ENCODE assay signal across 17 cellular contexts in genomic region chr15:28992996-28993719, GRCh38.
DNase-seq lines count a peak whose midpoint lies in the region; ATAC-seq, FAIRE-seq and TF ChIP-seq lines count a peak whose summit lies in the region.
"Had no signal": no experiment of that assay in that cellular context is flagged by ENCODE, and none has a peak within 500 bp of the region (broad histone marks: within the 10 kb centered on the region; RNA-seq: fewer than 3 reads in every experiment).

No MANE protein-coding gene starts in this region.

- no peaks in the 10 kb centered on the region for H3K79me2 ChIP-seq in astrocyte (ENCODE audit: insufficient read depth, low read length)

- no peak for FAIRE-seq in astrocyte (lab: Jason Lieb, UNC)
- FAIRE-seq: D721Med, endometrium had no signal

- no peak overlapping the region for H3K4me3 ChIP-seq in astrocyte (ENCODE audit: insufficient read depth, low read depth, low read length)
- no peak overlapping the region for H3K4me3 ChIP-seq in right cardiac atrium (ENCODE audit: low read length)
- H3K4me3 ChIP-seq in spleen, result no peak overlapping the region
- H3K4me3 ChIP-seq: ascending aorta, sigmoid colon had no signal

- CTCF ChIA-PET in activated CD4-positive, alpha-beta T cell treated with anti-CD3 and anti-CD28 coated beads for 36 hours (lab: Charles Lee), result interaction anchor here (1.0 to 1.4 kb wide), 2 partner anchors 14 to 16 kb away, joined by 4 read pairs; no protein-coding TSS in a partner anchor
- CTCF ChIA-PET in activated CD4-positive, alpha-beta memory T cell treated with anti-CD3 and anti-CD28 coated beads for 36 hours (lab: Charles Lee), result interaction anchor here (1.5 kb wide), 1 partner anchor 97 kb away, joined by 4 read pairs; no protein-coding TSS in a partner anchor

- H3K27ac ChIP-seq in astrocyte (ENCODE audit: low read depth, low read length) (no peak overlapping the region), right cardiac atrium (ENCODE audit: low read length) (peak overlapping the region; percentile 73), spleen (peak overlapping the region; percentile 14 to 83 (median 76))
- H3K27ac ChIP-seq: 22Rv1, ascending aorta had no signal

- 52% methylated on average over 12 of the region's 12 CpGs for WGBS in right cardiac atrium
- WGBS in spleen, 5 donors, result 43 to 68% (median 66%) methylated on average over 8 to 12 of the region's 12 CpGs

- H3K27ac Mint-ChIP-seq in activated CD4-positive, alpha-beta T cell treated with anti-CD3 and anti-CD28 coated beads for 36 hours, result peak overlapping the region; percentile 3
- H3K27ac Mint-ChIP-seq in activated CD4-positive, alpha-beta T cell treated with anti-CD3 and anti-CD28 coated beads, Interleukin-2, amount 10 ng/mL, durations not matched to agents 24 days and 14 days, result no peak overlapping the region
- no peak overlapping the region for H3K27ac Mint-ChIP-seq in astrocyte (ENCODE audit: unreplicated experiment)
- no peak overlapping the region for H3K27ac Mint-ChIP-seq in activated CD4-positive, alpha-beta memory T cell treated with anti-CD3 and anti-CD28 coated beads for 36 hours
- H3K27ac Mint-ChIP-seq: type B pancreatic cell had no signal

- ATAC-seq in activated CD4-positive, alpha-beta T cell treated with anti-CD3 and anti-CD28 coated beads for 36 hours, result no peak
- peak; percentile 73 to 79 for ATAC-seq in right cardiac atrium

- H3K36me3 ChIP-seq in astrocyte (ENCODE audit: insufficient read depth, low read length) (no peaks in the 10 kb centered on the region), spleen (no peaks in the 10 kb centered on the region)
- H3K36me3 ChIP-seq: ascending aorta, sigmoid colon had no signal

- POLR2A ChIA-PET in activated CD4-positive, alpha-beta T cell treated with anti-CD3 and anti-CD28 coated beads for 36 hours (lab: Charles Lee), result no interaction called here
- POLR2A ChIA-PET in activated CD4-positive, alpha-beta memory T cell treated with anti-CD3 and anti-CD28 coated beads for 36 hours (lab: Charles Lee), result no interaction called here

- H3K9me3 ChIP-seq in astrocyte (ENCODE audit: insufficient read depth, low read depth, low read length) (no peaks in the 10 kb centered on the region), right cardiac atrium (ENCODE audit: control insufficient read depth, low read length) (no peaks in the 10 kb centered on the region), spleen (no peaks in the 10 kb centered on the region)
- H3K9me3 ChIP-seq: ascending aorta, sigmoid colon had no signal

- no peaks in the 10 kb centered on the region for H4K20me1 ChIP-seq in astrocyte (ENCODE audit: insufficient read depth, low read length)

- peaks cover 6% of the 10 kb centered on the region for H3K36me3 Mint-ChIP-seq in activated CD4-positive, alpha-beta T cell treated with anti-CD3 and anti-CD28 coated beads for 36 hours (ENCODE audit: low read depth)
- no peaks in the 10 kb centered on the region for H3K36me3 Mint-ChIP-seq in activated CD4-positive, alpha-beta T cell treated with anti-CD3 and anti-CD28 coated beads, Interleukin-2, amount 10 ng/mL, durations not matched to agents 24 days and 14 days (ENCODE audit: low read depth)
- peaks cover 2% of the 10 kb centered on the region for H3K36me3 Mint-ChIP-seq in astrocyte (ENCODE audit: low read depth, unreplicated experiment)
- peaks cover under 1% of the 10 kb centered on the region for H3K36me3 Mint-ChIP-seq in activated CD4-positive, alpha-beta memory T cell treated with anti-CD3 and anti-CD28 coated beads for 36 hours

- H3K4me2 ChIP-seq in astrocyte (ENCODE audit: low read length), result peak overlapping the region; percentile 12

- no peak overlapping the region for H2AFZ ChIP-seq in astrocyte (ENCODE audit: low read depth, low read length)

- H3K4me1 ChIP-seq in astrocyte (ENCODE audit: insufficient read depth, low read length) (peaks cover 10% of the 10 kb centered on the region), right cardiac atrium (ENCODE audit: control insufficient read depth, insufficient read depth, low read length) (no peaks in the 10 kb centered on the region), spleen (peaks cover 13 to 65% (median 30%) of the 10 kb centered on the region in 6 donors)

- H3K4me3 Mint-ChIP-seq in activated CD4-positive, alpha-beta T cell treated with anti-CD3 and anti-CD28 coated beads for 36 hours, result no peak overlapping the region
- no peak overlapping the region for H3K4me3 Mint-ChIP-seq in activated CD4-positive, alpha-beta T cell treated with anti-CD3 and anti-CD28 coated beads, Interleukin-2, amount 10 ng/mL, durations not matched to agents 24 days and 14 days
- no peak overlapping the region for H3K4me3 Mint-ChIP-seq in astrocyte (ENCODE audit: unreplicated experiment)
- H3K4me3 Mint-ChIP-seq in activated CD4-positive, alpha-beta memory T cell treated with anti-CD3 and anti-CD28 coated beads for 36 hours, result no peak overlapping the region
- H3K4me3 Mint-ChIP-seq: type B pancreatic cell had no signal

- H3K9ac ChIP-seq in astrocyte (ENCODE audit: low read length), result no peak overlapping the region

- no peak for DNase-seq in activated CD4-positive, alpha-beta T cell treated with anti-CD3 and anti-CD28 coated beads for 36 hours
- DNase-seq in activated CD4-positive, alpha-beta T cell treated with anti-CD3 and anti-CD28 coated beads, Interleukin-2, amount 10 ng/mL, durations not matched to agents 24 days and 14 days, result no peak
- peak; percentile 48 for DNase-seq in astrocyte (ENCODE audit: low read depth)
- DNase-seq in right cardiac atrium, result no peak
- no peak for DNase-seq in spleen
- no peak for DNase-seq in ureter (ENCODE audit: low spot score)
- DNase-seq in activated CD4-positive, alpha-beta memory T cell treated with anti-CD3 and anti-CD28 coated beads for 36 hours, result no peak
- DNase-seq in NCI-H1417 treated with DMSO at 0.1 percent for 48 hours (lab: John Stamatoyannopoulos, UW), result no peak
- DNase-seq: activated CD8-positive, alpha-beta memory T cell treated with anti-CD3 and anti-CD28 coated beads, Interleukin-2, amount 50 U/mL, for 48 hours; NCI-H226; RPMI8226; sigmoid colon had no signal

- H3K9me3 Mint-ChIP-seq in activated CD4-positive, alpha-beta T cell treated with anti-CD3 and anti-CD28 coated beads for 36 hours (ENCODE audit: low read depth), result no peaks in the 10 kb centered on the region
- no peaks in the 10 kb centered on the region for H3K9me3 Mint-ChIP-seq in activated CD4-positive, alpha-beta T cell treated with anti-CD3 and anti-CD28 coated beads, Interleukin-2, amount 10 ng/mL, durations not matched to agents 24 days and 14 days
- peaks cover 3% of the 10 kb centered on the region for H3K9me3 Mint-ChIP-seq in astrocyte (ENCODE audit: unreplicated experiment)
- no peaks in the 10 kb centered on the region for H3K9me3 Mint-ChIP-seq in activated CD4-positive, alpha-beta memory T cell treated with anti-CD3 and anti-CD28 coated beads for 36 hours
- H3K9me3 Mint-ChIP-seq: type B pancreatic cell had no signal

- TF ChIP-seq CTCF in astrocyte (IDR thresholded peaks at IDR 0.05; ENCODE audit: insufficient read depth, low read depth, low read length), result no peak
- TF ChIP-seq CTCF in spleen (IDR thresholded peaks at IDR 0.05 in 8 of 11, conservative IDR thresholded peaks at IDR 0.05 in 3 of 11), result no peak

- H3K4me1 Mint-ChIP-seq in activated CD4-positive, alpha-beta T cell treated with anti-CD3 and anti-CD28 coated beads for 36 hours, result peaks cover 56% of the 10 kb centered on the region
- peaks cover 7% of the 10 kb centered on the region for H3K4me1 Mint-ChIP-seq in activated CD4-positive, alpha-beta T cell treated with anti-CD3 and anti-CD28 coated beads, Interleukin-2, amount 10 ng/mL, durations not matched to agents 24 days and 14 days
- peaks cover 12% of the 10 kb centered on the region for H3K4me1 Mint-ChIP-seq in astrocyte (ENCODE audit: low read depth, unreplicated experiment)
- peaks cover 5% of the 10 kb centered on the region for H3K4me1 Mint-ChIP-seq in activated CD4-positive, alpha-beta memory T cell treated with anti-CD3 and anti-CD28 coated beads for 36 hours (ENCODE audit: low read depth)

- peaks cover 2% of the 10 kb centered on the region for H3K27me3 ChIP-seq in astrocyte (ENCODE audit: insufficient read depth, low read length)
- no peaks in the 10 kb centered on the region for H3K27me3 ChIP-seq in right cardiac atrium (ENCODE audit: control insufficient read depth, insufficient read depth)
- H3K27me3 ChIP-seq in spleen (replicated peaks in 1 of 7), result no peaks in the 10 kb centered on the region
- H3K27me3 ChIP-seq: ascending aorta, sigmoid colon had no signal

- intact Hi-C loops in activated CD4-positive, alpha-beta T cell treated with anti-CD3 and anti-CD28 coated beads for 36 hours (cut with DNase I, micrococcal nuclease), result loop anchor here in 1 of 2 experiments (5.0 kb wide), 1 partner anchor 94 kb away; no protein-coding TSS in a partner anchor
- intact Hi-C loops in activated CD4-positive, alpha-beta T cell treated with anti-CD3 and anti-CD28 coated beads, Interleukin-2, amount 10 ng/mL, durations not matched to agents 24 days and 14 days (cut with micrococcal nuclease), result loop anchor here (10.0 kb wide), 1 partner anchor 52 kb away; no protein-coding TSS in a partner anchor
- intact Hi-C loops in right cardiac atrium (cut with DNase I) (no loop called here), spleen (cut with DNase I; ENCODE audit: low total_unique reads) (no loop called here)
- intact Hi-C loops in activated CD4-positive, alpha-beta memory T cell treated with anti-CD3 and anti-CD28 coated beads for 36 hours (cut with micrococcal nuclease), result no loop called here

- no peaks in the 10 kb centered on the region for H3K27me3 Mint-ChIP-seq in activated CD4-positive, alpha-beta T cell treated with anti-CD3 and anti-CD28 coated beads for 36 hours
- H3K27me3 Mint-ChIP-seq in activated CD4-positive, alpha-beta T cell treated with anti-CD3 and anti-CD28 coated beads, Interleukin-2, amount 10 ng/mL, durations not matched to agents 24 days and 14 days, result no peaks in the 10 kb centered on the region
- no peaks in the 10 kb centered on the region for H3K27me3 Mint-ChIP-seq in astrocyte (ENCODE audit: low read depth, unreplicated experiment)
- H3K27me3 Mint-ChIP-seq in activated CD4-positive, alpha-beta memory T cell treated with anti-CD3 and anti-CD28 coated beads for 36 hours, result no peaks in the 10 kb centered on the region
- H3K27me3 Mint-ChIP-seq: type B pancreatic cell had no signal

- no peak for TF ChIP-seq POLR2A in spleen (IDR thresholded peaks at IDR 0.05)
